ENCODE assay signal across 12 cellular contexts in the genomic region with DNA sequence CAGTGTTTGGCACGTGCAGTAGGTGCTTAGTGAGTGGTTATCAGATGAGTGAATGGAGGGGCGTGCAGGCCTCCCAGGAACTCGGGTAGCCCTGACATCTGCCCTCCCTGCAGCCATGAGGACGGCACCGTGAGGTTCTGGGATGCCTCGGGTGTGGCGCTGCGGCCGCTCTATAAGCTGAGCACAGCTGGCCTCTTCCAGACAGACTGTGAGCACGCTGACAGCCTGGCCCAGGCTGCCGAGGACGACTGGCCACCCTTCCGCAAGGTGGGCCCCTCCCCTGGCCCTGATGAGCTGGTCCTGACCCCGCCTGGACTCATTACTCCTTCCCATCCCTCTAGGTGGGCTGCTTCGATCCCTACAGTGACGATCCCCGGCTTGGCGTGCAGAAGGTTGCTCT. TPM values are rescaled to one million over a fixed set of nuclear protein-coding genes. Genes with fewer than 3 reads are reported as not detected.
DNase-seq lines count a peak whose midpoint lies in the region; TF ChIP-seq lines count a peak whose summit lies in the region.
"Had no signal": no experiment of that assay in that cellular context is flagged by ENCODE, and none has a peak within 500 bp of the region (broad histone marks: within the 10 kb centered on the region; RNA-seq: fewer than 3 reads in every experiment).

No MANE protein-coding gene starts in this region.

- no peaks in the 10 kb centered on the region for H3K9me3 Mint-ChIP-seq in activated T-cell treated with anti-CD3 and anti-CD28 coated beads, Interleukin-2, amount 50 U/mL, for 24 hours
- no peaks in the 10 kb centered on the region for H3K9me3 Mint-ChIP-seq in osteocyte (ENCODE audit: unreplicated experiment)

- no peak overlapping the region for H3K4me3 ChIP-seq in PC-9
- no peak overlapping the region for H3K4me3 ChIP-seq in Karpas-422 (ENCODE audit: low read length)

- intact Hi-C loops in PC-9 (cut with micrococcal nuclease; ENCODE audit: unreplicated experiment): no loop called here

- peak overlapping the region; percentile 46; the same call in 1 of the 2 replicates for H3K27ac ChIP-seq in PC-9
- H3K27ac ChIP-seq in epithelial cell of prostate: peak overlapping the region; percentile 88
- H3K27ac ChIP-seq in Karpas-422 (ENCODE audit: low read length): no peak overlapping the region

- H3K36me3 Mint-ChIP-seq in activated T-cell treated with anti-CD3 and anti-CD28 coated beads, Interleukin-2, amount 50 U/mL, for 24 hours (ENCODE audit: low read depth): peaks cover 65% of the 10 kb centered on the region
- H3K36me3 Mint-ChIP-seq in osteocyte (ENCODE audit: unreplicated experiment): peaks cover 13% of the 10 kb centered on the region

- peaks cover 17% of the 10 kb centered on the region for H3K4me1 ChIP-seq in PC-9 (replicated peaks; ENCODE audit: insufficient read depth)
- H3K4me1 ChIP-seq in Karpas-422 (ENCODE audit: low read length): no peaks in the 10 kb centered on the region

- POLR2A ChIA-PET in PC-9 (lab: Charles Lee; ENCODE audit: unreplicated experiment): interaction anchor here (1.1 kb wide), 1 partner anchor 11 kb away, joined by 6 read pairs; no protein-coding TSS in a partner anchor

- no peak overlapping the region for H3K4me3 Mint-ChIP-seq in activated T-cell treated with anti-CD3 and anti-CD28 coated beads, Interleukin-2, amount 50 U/mL, for 24 hours
- no peak overlapping the region for H3K4me3 Mint-ChIP-seq in osteocyte (ENCODE audit: unreplicated experiment)

- no peaks in the 10 kb centered on the region for H3K9me3 ChIP-seq in PC-9 (ENCODE audit: insufficient read depth, low read depth)
- H3K9me3 ChIP-seq in Karpas-422 (ENCODE audit: low read length): no peaks in the 10 kb centered on the region

- H3K4me2 ChIP-seq in PC-9 (peak overlapping the region; percentile 46), Karpas-422 (ENCODE audit: low read depth, low read length, poor library complexity, severe bottlenecking) (no peak overlapping the region)

- no peaks in the 10 kb centered on the region for H3K9me2 ChIP-seq in PC-9 (ENCODE audit: insufficient read depth)
- no peaks in the 10 kb centered on the region for H3K9me2 ChIP-seq in Karpas-422 (replicated peaks; ENCODE audit: insufficient read depth, low read length)

- no peaks in the 10 kb centered on the region for H3K79me2 ChIP-seq in PC-9 (ENCODE audit: low read depth)
- H3K79me2 ChIP-seq in Karpas-422 (ENCODE audit: low read length): no peaks in the 10 kb centered on the region

- TF ChIP-seq CTCF in PC-9 (conservative IDR thresholded peaks at IDR 0.05) (no peak), osteocyte (IDR thresholded peaks at IDR 0.05) (no peak)

- H3K27me3 ChIP-seq in PC-9 (ENCODE audit: insufficient read depth, low read depth): no peaks in the 10 kb centered on the region
- H3K27me3 ChIP-seq in Karpas-422 (ENCODE audit: low read length): no peaks in the 10 kb centered on the region

- BruUV-seq in PC-9 (replicated peaks; lab: Mats Ljungman, UMichigan): no TSS peak

- H4K20me1 ChIP-seq in PC-9 (ENCODE audit: insufficient read depth): no peaks in the 10 kb centered on the region
- H4K20me1 ChIP-seq in Karpas-422 (ENCODE audit: insufficient read depth, low read depth, low read length): no peaks in the 10 kb centered on the region

- DNase-seq in activated T-cell treated with anti-CD3 and anti-CD28 coated beads, Interleukin-2, amount 50 U/mL, for 24 hours: no peak
- DNase-seq in activated T-cell treated with anti-CD3 and anti-CD28 coated beads, Interleukin-2, amount 50 U/mL, for 48 hours: no peak
- no peak for DNase-seq in PC-9
- DNase-seq in epithelial cell of prostate (ENCODE audit: low read depth, low spot score): no peak
- no peak for DNase-seq in osteocyte (ENCODE audit: extremely low spot score, unreplicated experiment)
- no peak for DNase-seq in COR-L47 (lab: John Stamatoyannopoulos, UW)
- no peak for DNase-seq in stimulated activated CD4-positive, alpha-beta T cell treated with anti-CD3 and anti-CD28 coated beads, Interleukin-4, amount 100 ng/mL, for 4 hours
- no peak for DNase-seq in Karpas-422
- DNase-seq: Kasumi-1, NCI-H1417, NCI-H2081, NCI-H510A treated with DMSO at 0.1 percent for 48 hours had no signal

- H3K27ac Mint-ChIP-seq in activated T-cell treated with anti-CD3 and anti-CD28 coated beads, Interleukin-2, amount 50 U/mL, for 24 hours: peak overlapping the region; percentile 88
- H3K27ac Mint-ChIP-seq in osteocyte (ENCODE audit: unreplicated experiment): peak overlapping the region; percentile 87

- H3K27me3 Mint-ChIP-seq in activated T-cell treated with anti-CD3 and anti-CD28 coated beads, Interleukin-2, amount 50 U/mL, for 24 hours: no peaks in the 10 kb centered on the region
- no peaks in the 10 kb centered on the region for H3K27me3 Mint-ChIP-seq in osteocyte (ENCODE audit: unreplicated experiment)

- peaks cover 7% of the 10 kb centered on the region; the same call in 1 of the 2 replicates for H3F3A ChIP-seq in PC-9 (ENCODE audit: insufficient read depth, low read depth)

- peaks cover 15% of the 10 kb centered on the region for H3K4me1 Mint-ChIP-seq in activated T-cell treated with anti-CD3 and anti-CD28 coated beads, Interleukin-2, amount 50 U/mL, for 24 hours (ENCODE audit: low read depth)
- peaks cover 19% of the 10 kb centered on the region for H3K4me1 Mint-ChIP-seq in osteocyte (ENCODE audit: unreplicated experiment)

- H3K36me3 ChIP-seq in PC-9 (ENCODE audit: low read depth) (no peaks in the 10 kb centered on the region), Karpas-422 (ENCODE audit: insufficient read depth, low read length) (no peaks in the 10 kb centered on the region)

- H2AFZ ChIP-seq in PC-9 (no peak overlapping the region), Karpas-422 (ENCODE audit: low read length) (no peak overlapping the region)

- CTCF ChIA-PET in PC-9 (lab: Charles Lee): interaction anchor here (0.8 to 1.0 kb wide), 2 partner anchors 12 to 18 kb away, joined by 4 to 6 read pairs; no protein-coding TSS in a partner anchor

- no peak overlapping the region for H3K9ac ChIP-seq in Karpas-422 (ENCODE audit: low read length)

RNA-seq across cellular contexts. Expression of gene LLGL1, which starts 11.1 kb away (rescaled TPM):
- total RNA-seq in PC-9 (2021): 44.9 and 57.6 TPM in 2 replicates
- total RNA-seq in osteocyte: 43.7 and 45.0 TPM in 2 replicates
- 12.0 and 12.1 TPM in 2 replicates for total RNA-seq in Karpas-422 (2014; rRNA removed; shearing (Covaris generic); ENCODE audit: low replicate concordance)

RNA-seq across cellular contexts. Expression of gene FLII, which starts 22.0 kb away (rescaled TPM):
- total RNA-seq in PC-9 (2021) (430 and 434 TPM in 2 replicates), osteocyte (212 and 214 TPM in 2 replicates)
- 128 and 166 TPM in 2 replicates for total RNA-seq in Karpas-422 (2014; rRNA removed; shearing (Covaris generic); ENCODE audit: low replicate concordance)

RNA-seq across cellular contexts. Expression of gene MIEF2, which starts 24.0 kb away (rescaled TPM):
- 29.6 and 33.0 TPM in 2 replicates for total RNA-seq in PC-9 (2021)
- total RNA-seq in osteocyte: 10.8 and 15.3 TPM in 2 replicates
- 4.5 and 14.2 TPM in 2 replicates for total RNA-seq in Karpas-422 (2014; rRNA removed; shearing (Covaris generic); ENCODE audit: low replicate concordance)

RNA-seq across cellular contexts. Expression of gene ALKBH5, which starts 52.9 kb away (rescaled TPM):
- 101 and 117 TPM in 2 replicates for total RNA-seq in PC-9 (2021)
- 89.4 and 95.9 TPM in 2 replicates for total RNA-seq in osteocyte
- total RNA-seq in Karpas-422 (2014; rRNA removed; shearing (Covaris generic); ENCODE audit: low replicate concordance): 124 and 145 TPM in 2 replicates
